Comparison of ENCODE assay signal across 1 cellular context in the genomic region with DNA sequence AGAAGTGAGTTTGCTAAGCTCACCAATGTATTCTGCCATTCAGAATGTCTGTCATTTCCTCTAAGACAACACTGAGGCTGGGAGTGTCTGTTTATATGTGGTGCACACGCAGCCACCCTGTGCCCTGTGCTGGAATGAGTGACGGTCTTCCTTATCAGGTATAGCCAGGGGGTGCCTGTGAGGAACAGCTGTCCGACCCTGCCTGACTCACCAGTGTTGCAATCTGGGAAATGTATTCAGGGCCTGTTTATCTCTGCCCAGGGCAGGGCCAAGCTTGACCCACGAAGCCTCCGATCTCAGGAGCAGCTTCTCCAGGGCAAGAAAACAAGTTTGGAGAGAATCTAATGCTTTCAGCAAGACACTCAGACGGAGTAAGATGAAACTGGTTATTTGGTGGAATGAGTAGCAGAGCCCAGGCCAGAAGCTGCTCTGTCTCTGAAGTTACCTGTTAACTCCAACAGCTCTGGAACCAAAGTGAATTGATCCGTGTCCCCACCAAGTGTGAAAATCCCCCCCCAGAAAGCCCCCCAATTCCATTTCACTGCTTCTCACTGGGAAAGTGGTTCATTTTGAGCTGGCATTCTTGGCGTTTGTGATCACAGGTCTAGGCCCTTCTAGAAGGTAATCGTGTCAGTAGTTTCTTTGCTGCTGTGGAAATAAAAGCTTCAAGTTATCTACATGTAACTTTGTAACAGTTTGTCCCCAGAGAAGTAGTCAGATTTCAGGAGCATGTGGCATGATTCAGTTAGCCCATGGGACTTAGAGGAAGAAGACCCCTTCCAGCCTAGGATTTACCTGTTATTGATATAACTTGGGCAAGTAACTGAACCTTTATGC.
TF ChIP-seq lines count a peak whose summit lies in the region.

No MANE protein-coding gene starts in this region.

TF ChIP-seq in HepG2, 621 proteins besides CTCF, POLR2A, EP300 and RAD21 (continued from another document and continues in another):
- TF ChIP-seq PRDM10 (CRISPR knock-in tag; IDR thresholded peaks at IDR 0.05; ENCODE audit: low read depth) (peak; percentile 25; the same call in 1 of the 2 replicates), ETS1 (CRISPR knock-in tag; IDR thresholded peaks at IDR 0.05) (no peak), ELF4 (CRISPR knock-in tag; IDR thresholded peaks at IDR 0.05; ENCODE audit: borderline replicate concordance) (no peak), SRSF1 (optimal IDR thresholded peaks at IDR 0.05; ENCODE audit: low read depth, low read length) (no peak), ZFP36L2 (CRISPR knock-in tag; IDR thresholded peaks at IDR 0.05) (no peak), PATZ1 (CRISPR knock-in tag; IDR thresholded peaks at IDR 0.05) (peak; percentile 82), RCOR2 (CRISPR knock-in tag; IDR thresholded peaks at IDR 0.05) (no peak; the same call in 1 of the 2 replicates), ZEB1 (IDR thresholded peaks at IDR 0.05; ENCODE audit: insufficient replicate concordance, low read depth) (no peak), HMG20A (CRISPR knock-in tag; IDR thresholded peaks at IDR 0.05; ENCODE audit: borderline replicate concordance) (peak; percentile 67; the same call in 1 of the 2 replicates), ZNF850 (CRISPR knock-in tag; conservative IDR thresholded peaks at IDR 0.05) (0 out of 2 replicates have a peak, but pooled peaks have one; percentile 63), TFAP4 (IDR thresholded peaks at IDR 0.05; ENCODE audit: borderline replicate concordance, low read depth) (peak; percentile 99), RBM39 (IDR thresholded peaks at IDR 0.05; ENCODE audit: low read depth, low read length, poor library complexity, severe bottlenecking) (no peak), ZNF263 (CRISPR knock-in tag; IDR thresholded peaks at IDR 0.05) (0 out of 2 replicates have a peak, but pooled peaks have one; percentile 20), HOXA3 (CRISPR knock-in tag; IDR thresholded peaks at IDR 0.05) (peak; percentile 32; the same call in 1 of the 2 replicates), ZNF17 (CRISPR knock-in tag; IDR thresholded peaks at IDR 0.05) (no peak), ZNF770 (CRISPR knock-in tag; IDR thresholded peaks at IDR 0.05) (no peak), ZSCAN21 (CRISPR knock-in tag; IDR thresholded peaks at IDR 0.05; ENCODE audit: borderline replicate concordance) (peak; percentile 56; the same call in 1 of the 2 replicates), ZNF414 (CRISPR knock-in tag; IDR thresholded peaks at IDR 0.05) (no peak), PHF20 (CRISPR knock-in tag; IDR thresholded peaks at IDR 0.05) (peak; percentile 42; the same call in 1 of the 2 replicates), ZNF816 (CRISPR knock-in tag; IDR thresholded peaks at IDR 0.05; ENCODE audit: borderline replicate concordance) (peak; percentile 47; the same call in 1 of the 2 replicates), PHF8 (CRISPR knock-in tag; IDR thresholded peaks at IDR 0.05) (peak; percentile 50; the same call in 1 of the 2 replicates), DPF2 (CRISPR knock-in tag; IDR thresholded peaks at IDR 0.05; ENCODE audit: borderline replicate concordance, low read depth) (peak; percentile 57; the same call in 1 of the 2 replicates), GABPA (IDR thresholded peaks at IDR 0.05; ENCODE audit: low read depth, low read length) (no peak), GABPA (CRISPR knock-in tag; IDR thresholded peaks at IDR 0.05; ENCODE audit: low read depth) (0 out of 2 replicates have a peak, but pooled peaks have one; percentile 21), NKX3-1 (CRISPR knock-in tag; IDR thresholded peaks at IDR 0.05) (peak; percentile 67; the same call in 1 of the 2 replicates), ZSCAN9 (CRISPR knock-in tag; IDR thresholded peaks at IDR 0.05; ENCODE audit: borderline replicate concordance) (0 out of 2 replicates have a peak, but pooled peaks have one; percentile 40), SMAD3 (CRISPR knock-in tag; IDR thresholded peaks at IDR 0.05) (0 out of 2 replicates have a peak, but pooled peaks have one; percentile 45), YEATS4 (CRISPR knock-in tag; IDR thresholded peaks at IDR 0.05; ENCODE audit: borderline replicate concordance) (peak; percentile 44; the same call in 1 of the 2 replicates), MEF2D (CRISPR knock-in tag; IDR thresholded peaks at IDR 0.05) (peak; percentile 72; the same call in 1 of the 2 replicates), TFDP2 (CRISPR knock-in tag; IDR thresholded peaks at IDR 0.05) (no peak), HNRNPH1 (optimal IDR thresholded peaks at IDR 0.05; ENCODE audit: low read depth, low read length) (no peak), MLX (CRISPR knock-in tag; IDR thresholded peaks at IDR 0.05) (0 out of 2 replicates have a peak, but pooled peaks have one; percentile 14), CENPT (CRISPR knock-in tag; IDR thresholded peaks at IDR 0.05; ENCODE audit: low read depth) (no peak), IKZF4 (CRISPR knock-in tag; IDR thresholded peaks at IDR 0.05; ENCODE audit: borderline replicate concordance, low read depth, not compliant biosample characterization) (no peak), XRCC5 (optimal IDR thresholded peaks at IDR 0.05; ENCODE audit: low read length) (peak; percentile 59), TEAD3 (CRISPR knock-in tag; optimal IDR thresholded peaks at IDR 0.05; ENCODE audit: borderline replicate concordance) (peak; percentile 89), ZNF772 (CRISPR knock-in tag; IDR thresholded peaks at IDR 0.05) (0 out of 2 replicates have a peak, but pooled peaks have one; percentile 32), BCL6 (CRISPR knock-in tag; IDR thresholded peaks at IDR 0.05) (0 out of 2 replicates have a peak, but pooled peaks have one; percentile 17), ETV5 (CRISPR knock-in tag; IDR thresholded peaks at IDR 0.05; ENCODE audit: borderline replicate concordance) (peak; percentile 18; the same call in 1 of the 2 replicates), ZNF350 (CRISPR knock-in tag; IDR thresholded peaks at IDR 0.05; ENCODE audit: borderline replicate concordance, low read depth) (peak; percentile 42; the same call in 1 of the 2 replicates), STAG1 (CRISPR knock-in tag; IDR thresholded peaks at IDR 0.05) (peak; percentile 15; the same call in 1 of the 2 replicates), NONO (IDR thresholded peaks at IDR 0.05) (no peak), NONO (CRISPR knock-in tag; conservative IDR thresholded peaks at IDR 0.05) (no peak), ELF1 (CRISPR knock-in tag; IDR thresholded peaks at IDR 0.05) (peak; percentile 56), ZNF670 (CRISPR knock-in tag; IDR thresholded peaks at IDR 0.05; ENCODE audit: borderline replicate concordance) (peak; percentile 52; the same call in 1 of the 2 replicates), HDAC1 (CRISPR knock-in tag; IDR thresholded peaks at IDR 0.05) (peak; percentile 79), SNRNP70 (IDR thresholded peaks at IDR 0.05; ENCODE audit: low read depth, low read length) (no peak)
- TF ChIP-seq, protein P1, sequence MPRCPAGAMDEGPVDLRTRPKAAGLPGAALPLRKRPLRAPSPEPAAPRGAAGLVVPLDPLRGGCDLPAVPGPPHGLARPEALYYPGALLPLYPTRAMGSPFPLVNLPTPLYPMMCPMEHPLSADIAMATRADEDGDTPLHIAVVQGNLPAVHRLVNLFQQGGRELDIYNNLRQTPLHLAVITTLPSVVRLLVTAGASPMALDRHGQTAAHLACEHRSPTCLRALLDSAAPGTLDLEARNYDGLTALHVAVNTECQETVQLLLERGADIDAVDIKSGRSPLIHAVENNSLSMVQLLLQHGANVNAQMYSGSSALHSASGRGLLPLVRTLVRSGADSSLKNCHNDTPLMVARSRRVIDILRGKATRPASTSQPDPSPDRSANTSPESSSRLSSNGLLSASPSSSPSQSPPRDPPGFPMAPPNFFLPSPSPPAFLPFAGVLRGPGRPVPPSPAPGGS (CRISPR knock-in tag; IDR thresholded peaks at IDR 0.05) = no peak
